1 cellular context compared by ENCODE assay signal in the genomic region with DNA sequence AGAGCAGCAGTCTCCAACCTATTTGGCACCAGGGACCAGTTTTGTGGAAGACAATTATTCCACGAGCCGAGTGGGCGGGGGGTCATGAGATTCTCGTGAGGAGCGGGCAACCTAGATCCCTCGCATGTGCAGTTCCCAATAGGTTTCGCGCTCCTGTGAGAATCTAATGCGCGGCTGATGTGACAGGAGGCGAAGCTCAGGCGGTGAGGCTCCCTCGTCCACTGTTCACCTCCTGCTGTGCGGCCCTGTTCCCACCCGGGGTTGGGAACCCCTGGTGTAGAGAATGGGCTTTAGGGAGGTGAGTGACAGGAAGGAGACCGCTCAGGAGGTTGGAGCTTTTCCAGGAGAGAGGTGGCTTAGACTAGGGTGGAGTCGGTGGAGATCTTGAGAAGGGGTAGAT.
TF ChIP-seq lines count a peak whose summit lies in the region.

No MANE protein-coding gene starts in this region.

TF ChIP-seq in WTC11, 78 proteins besides CTCF, POLR2A, EP300 and RAD21 (continued from another document):
- TF ChIP-seq, protein P1, sequence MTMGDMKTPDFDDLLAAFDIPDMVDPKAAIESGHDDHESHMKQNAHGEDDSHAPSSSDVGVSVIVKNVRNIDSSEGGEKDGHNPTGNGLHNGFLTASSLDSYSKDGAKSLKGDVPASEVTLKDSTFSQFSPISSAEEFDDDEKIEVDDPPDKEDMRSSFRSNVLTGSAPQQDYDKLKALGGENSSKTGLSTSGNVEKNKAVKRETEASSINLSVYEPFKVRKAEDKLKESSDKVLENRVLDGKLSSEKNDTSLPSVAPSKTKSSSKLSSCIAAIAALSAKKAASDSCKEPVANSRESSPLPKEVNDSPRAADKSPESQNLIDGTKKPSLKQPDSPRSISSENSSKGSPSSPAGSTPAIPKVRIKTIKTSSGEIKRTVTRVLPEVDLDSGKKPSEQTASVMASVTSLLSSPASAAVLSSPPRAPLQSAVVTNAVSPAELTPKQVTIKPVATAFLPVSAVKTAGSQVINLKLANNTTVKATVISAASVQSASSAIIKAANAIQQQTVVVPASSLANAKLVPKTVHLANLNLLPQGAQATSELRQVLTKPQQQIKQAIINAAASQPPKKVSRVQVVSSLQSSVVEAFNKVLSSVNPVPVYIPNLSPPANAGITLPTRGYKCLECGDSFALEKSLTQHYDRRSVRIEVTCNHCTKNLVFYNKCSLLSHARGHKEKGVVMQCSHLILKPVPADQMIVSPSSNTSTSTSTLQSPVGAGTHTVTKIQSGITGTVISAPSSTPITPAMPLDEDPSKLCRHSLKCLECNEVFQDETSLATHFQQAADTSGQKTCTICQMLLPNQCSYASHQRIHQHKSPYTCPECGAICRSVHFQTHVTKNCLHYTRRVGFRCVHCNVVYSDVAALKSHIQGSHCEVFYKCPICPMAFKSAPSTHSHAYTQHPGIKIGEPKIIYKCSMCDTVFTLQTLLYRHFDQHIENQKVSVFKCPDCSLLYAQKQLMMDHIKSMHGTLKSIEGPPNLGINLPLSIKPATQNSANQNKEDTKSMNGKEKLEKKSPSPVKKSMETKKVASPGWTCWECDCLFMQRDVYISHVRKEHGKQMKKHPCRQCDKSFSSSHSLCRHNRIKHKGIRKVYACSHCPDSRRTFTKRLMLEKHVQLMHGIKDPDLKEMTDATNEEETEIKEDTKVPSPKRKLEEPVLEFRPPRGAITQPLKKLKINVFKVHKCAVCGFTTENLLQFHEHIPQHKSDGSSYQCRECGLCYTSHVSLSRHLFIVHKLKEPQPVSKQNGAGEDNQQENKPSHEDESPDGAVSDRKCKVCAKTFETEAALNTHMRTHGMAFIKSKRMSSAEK (CRISPR knock-in tag; IDR thresholded peaks at IDR 0.05; ENCODE audit: borderline replicate concordance) = no peak
- TF ChIP-seq, protein P2, sequence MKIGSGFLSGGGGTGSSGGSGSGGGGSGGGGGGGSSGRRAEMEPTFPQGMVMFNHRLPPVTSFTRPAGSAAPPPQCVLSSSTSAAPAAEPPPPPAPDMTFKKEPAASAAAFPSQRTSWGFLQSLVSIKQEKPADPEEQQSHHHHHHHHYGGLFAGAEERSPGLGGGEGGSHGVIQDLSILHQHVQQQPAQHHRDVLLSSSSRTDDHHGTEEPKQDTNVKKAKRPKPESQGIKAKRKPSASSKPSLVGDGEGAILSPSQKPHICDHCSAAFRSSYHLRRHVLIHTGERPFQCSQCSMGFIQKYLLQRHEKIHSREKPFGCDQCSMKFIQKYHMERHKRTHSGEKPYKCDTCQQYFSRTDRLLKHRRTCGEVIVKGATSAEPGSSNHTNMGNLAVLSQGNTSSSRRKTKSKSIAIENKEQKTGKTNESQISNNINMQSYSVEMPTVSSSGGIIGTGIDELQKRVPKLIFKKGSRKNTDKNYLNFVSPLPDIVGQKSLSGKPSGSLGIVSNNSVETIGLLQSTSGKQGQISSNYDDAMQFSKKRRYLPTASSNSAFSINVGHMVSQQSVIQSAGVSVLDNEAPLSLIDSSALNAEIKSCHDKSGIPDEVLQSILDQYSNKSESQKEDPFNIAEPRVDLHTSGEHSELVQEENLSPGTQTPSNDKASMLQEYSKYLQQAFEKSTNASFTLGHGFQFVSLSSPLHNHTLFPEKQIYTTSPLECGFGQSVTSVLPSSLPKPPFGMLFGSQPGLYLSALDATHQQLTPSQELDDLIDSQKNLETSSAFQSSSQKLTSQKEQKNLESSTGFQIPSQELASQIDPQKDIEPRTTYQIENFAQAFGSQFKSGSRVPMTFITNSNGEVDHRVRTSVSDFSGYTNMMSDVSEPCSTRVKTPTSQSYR (CRISPR knock-in tag; IDR thresholded peaks at IDR 0.05) = no peak
- TF ChIP-seq, protein P3, sequence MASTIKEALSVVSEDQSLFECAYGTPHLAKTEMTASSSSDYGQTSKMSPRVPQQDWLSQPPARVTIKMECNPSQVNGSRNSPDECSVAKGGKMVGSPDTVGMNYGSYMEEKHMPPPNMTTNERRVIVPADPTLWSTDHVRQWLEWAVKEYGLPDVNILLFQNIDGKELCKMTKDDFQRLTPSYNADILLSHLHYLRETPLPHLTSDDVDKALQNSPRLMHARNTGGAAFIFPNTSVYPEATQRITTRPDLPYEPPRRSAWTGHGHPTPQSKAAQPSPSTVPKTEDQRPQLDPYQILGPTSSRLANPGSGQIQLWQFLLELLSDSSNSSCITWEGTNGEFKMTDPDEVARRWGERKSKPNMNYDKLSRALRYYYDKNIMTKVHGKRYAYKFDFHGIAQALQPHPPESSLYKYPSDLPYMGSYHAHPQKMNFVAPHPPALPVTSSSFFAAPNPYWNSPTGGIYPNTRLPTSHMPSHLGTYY (CRISPR knock-in tag; IDR thresholded peaks at IDR 0.05) = no peak
- TF ChIP-seq, protein P4, sequence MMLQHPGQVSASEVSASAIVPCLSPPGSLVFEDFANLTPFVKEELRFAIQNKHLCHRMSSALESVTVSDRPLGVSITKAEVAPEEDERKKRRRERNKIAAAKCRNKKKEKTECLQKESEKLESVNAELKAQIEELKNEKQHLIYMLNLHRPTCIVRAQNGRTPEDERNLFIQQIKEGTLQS (CRISPR knock-in tag; conservative IDR thresholded peaks at IDR 0.05) = no peak
- TF ChIP-seq CREB1 (CRISPR knock-in tag; IDR thresholded peaks at IDR 0.05) = no peak
- TF ChIP-seq, protein P5, sequence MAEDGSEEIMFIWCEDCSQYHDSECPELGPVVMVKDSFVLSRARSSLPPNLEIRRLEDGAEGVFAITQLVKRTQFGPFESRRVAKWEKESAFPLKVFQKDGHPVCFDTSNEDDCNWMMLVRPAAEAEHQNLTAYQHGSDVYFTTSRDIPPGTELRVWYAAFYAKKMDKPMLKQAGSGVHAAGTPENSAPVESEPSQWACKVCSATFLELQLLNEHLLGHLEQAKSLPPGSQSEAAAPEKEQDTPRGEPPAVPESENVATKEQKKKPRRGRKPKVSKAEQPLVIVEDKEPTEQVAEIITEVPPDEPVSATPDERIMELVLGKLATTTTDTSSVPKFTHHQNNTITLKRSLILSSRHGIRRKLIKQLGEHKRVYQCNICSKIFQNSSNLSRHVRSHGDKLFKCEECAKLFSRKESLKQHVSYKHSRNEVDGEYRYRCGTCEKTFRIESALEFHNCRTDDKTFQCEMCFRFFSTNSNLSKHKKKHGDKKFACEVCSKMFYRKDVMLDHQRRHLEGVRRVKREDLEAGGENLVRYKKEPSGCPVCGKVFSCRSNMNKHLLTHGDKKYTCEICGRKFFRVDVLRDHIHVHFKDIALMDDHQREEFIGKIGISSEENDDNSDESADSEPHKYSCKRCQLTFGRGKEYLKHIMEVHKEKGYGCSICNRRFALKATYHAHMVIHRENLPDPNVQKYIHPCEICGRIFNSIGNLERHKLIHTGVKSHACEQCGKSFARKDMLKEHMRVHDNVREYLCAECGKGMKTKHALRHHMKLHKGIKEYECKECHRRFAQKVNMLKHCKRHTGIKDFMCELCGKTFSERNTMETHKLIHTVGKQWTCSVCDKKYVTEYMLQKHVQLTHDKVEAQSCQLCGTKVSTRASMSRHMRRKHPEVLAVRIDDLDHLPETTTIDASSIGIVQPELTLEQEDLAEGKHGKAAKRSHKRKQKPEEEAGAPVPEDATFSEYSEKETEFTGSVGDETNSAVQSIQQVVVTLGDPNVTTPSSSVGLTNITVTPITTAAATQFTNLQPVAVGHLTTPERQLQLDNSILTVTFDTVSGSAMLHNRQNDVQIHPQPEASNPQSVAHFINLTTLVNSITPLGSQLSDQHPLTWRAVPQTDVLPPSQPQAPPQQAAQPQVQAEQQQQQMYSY (CRISPR knock-in tag; IDR thresholded peaks at IDR 0.05) = no peak
